21 cellular contexts compared by ENCODE assay signal in genomic region chr5:59694416-59694815, GRCh38.
DNase-seq lines count a peak whose midpoint lies in the region; ATAC-seq, FAIRE-seq and TF ChIP-seq lines count a peak whose summit lies in the region.
"Had no signal": no experiment of that assay in that cellular context is flagged by ENCODE, and none has a peak within 500 bp of the region (broad histone marks: within the 10 kb centered on the region; RNA-seq: fewer than 3 reads in every experiment).

No MANE protein-coding gene starts in this region.

- TF ChIP-seq RAD21 in A549 (conservative IDR thresholded peaks at IDR 0.05 in 1 of 2, IDR thresholded peaks at IDR 0.05 in 1 of 2), result no peak

- POLR2A ChIA-PET in A549 (lab: Yijun Ruan, JAX), result no interaction called here

- 95% methylated on average over 4 of the region's 4 CpGs for WGBS in A549 (ENCODE audit: missing lambda C conversion rate)

- H3K4me3 ChIP-seq in A549, result no peak overlapping the region
- H3K4me3 ChIP-seq: BLaER1 had no signal

- no peak for TF ChIP-seq CTCF in A549 (IDR thresholded peaks at IDR 0.05)
- no peak for TF ChIP-seq CTCF in mesothelial cell of epicardium (IDR thresholded peaks at IDR 0.05; ENCODE audit: unreplicated experiment)

- H3K4me1 Mint-ChIP-seq in mesothelial cell of epicardium, result peaks cover 31% of the 10 kb centered on the region
- H3K4me1 Mint-ChIP-seq: CD14-positive monocyte had no signal

- TF ChIP-seq POLR2A in A549 (IDR thresholded peaks at IDR 0.05; ENCODE audit: low read length), result no peak

- H3K4me3 Mint-ChIP-seq in mesothelial cell of epicardium, result peak overlapping the region; percentile 20
- H3K4me3 Mint-ChIP-seq: CD14-positive monocyte; CD4-positive, CD25-positive, alpha-beta regulatory T cell; CD8-positive, alpha-beta T cell had no signal

- H3K4me1 ChIP-seq in A549, result peaks cover 15% of the 10 kb centered on the region; the same call in 2 of the 3 replicates
- H3K4me1 ChIP-seq: BE2C, BLaER1, Caco-2 had no signal

- no peaks in the 10 kb centered on the region for H3K27me3 Mint-ChIP-seq in mesothelial cell of epicardium (ENCODE audit: low read depth)
- H3K27me3 Mint-ChIP-seq: CD4-positive, CD25-positive, alpha-beta regulatory T cell had no signal

- no peak overlapping the region for H3K27ac ChIP-seq in A549
- H3K27ac ChIP-seq: 22Rv1, BLaER1 had no signal

- peaks cover 5% of the 10 kb centered on the region; the same call in 1 of the 3 replicates for H3K9me3 ChIP-seq in A549
- H3K9me3 ChIP-seq: BE2C, BLaER1, Caco-2 had no signal

- 0 out of 6 replicates have a peak, but pooled peaks of 1 of the 2 experiments have one; percentile 20 for ATAC-seq in A549
- no peak for ATAC-seq in HG03460 (IDR thresholded peaks at IDR 0.05; ENCODE audit: unreplicated experiment)
- ATAC-seq in GM19035 (IDR thresholded peaks at IDR 0.05; ENCODE audit: unreplicated experiment), result no peak
- ATAC-seq: CD8-positive, alpha-beta T cell had no signal

- H3K36me3 Mint-ChIP-seq in mesothelial cell of epicardium, result peaks cover 12% of the 10 kb centered on the region
- H3K36me3 Mint-ChIP-seq: CD14-positive monocyte; CD4-positive, CD25-positive, alpha-beta regulatory T cell; CD8-positive, alpha-beta T cell had no signal

- CTCF ChIA-PET in A549 (lab: Yijun Ruan, JAX), result no interaction called here

- peaks cover 6% of the 10 kb centered on the region for H3K9me3 Mint-ChIP-seq in mesothelial cell of epicardium

- DNase-seq in A549 (ENCODE audit: low read depth in 1 of 2, low spot score in 1 of 2) (no peak), amniotic epithelial cell (ENCODE audit: low read depth) (peak; percentile 78), mesothelial cell of epicardium (ENCODE audit: low spot score in 2 of 2, unreplicated experiment in 2 of 2) (no peak), amygdala (lab: John Stamatoyannopoulos, UW) (no peak)
- DNase-seq: ACHN; BE2C; C1 segment of cervical spinal cord; Caco-2; Calu3; CD4-positive, CD25-positive, alpha-beta regulatory T cell; CD8-positive, alpha-beta T cell; DMS79 treated with DMSO at 0.1 percent for 48 hours; GF-D8 had no signal

- TF ChIP-seq EP300 in A549 (IDR thresholded peaks at IDR 0.05), result no peak

- H3K27ac Mint-ChIP-seq in mesothelial cell of epicardium, result peak overlapping the region; percentile 90
- H3K27ac Mint-ChIP-seq: CD14-positive monocyte; CD4-positive, CD25-positive, alpha-beta regulatory T cell; CD8-positive, alpha-beta T cell had no signal

- FAIRE-seq in A549 (lab: Jason Lieb, UNC), result peak; percentile 72
- FAIRE-seq: D721Med, G401.6, GM12891 had no signal

- peak overlapping the region; percentile 29; the same call in 1 of the 3 replicates for H3K4me2 ChIP-seq in A549
- H3K4me2 ChIP-seq: BLaER1 had no signal

TF ChIP-seq in A549, 52 proteins besides CTCF, POLR2A, EP300 and RAD21:
- TF ChIP-seq ELK1 (IDR thresholded peaks at IDR 0.05; ENCODE audit: low read depth, low read length) (no peak), HES2 (IDR thresholded peaks at IDR 0.05) (no peak), RCOR1 (IDR thresholded peaks at IDR 0.05; ENCODE audit: low read depth, low read length) (no peak), EHF (CRISPR knock-in tag; IDR thresholded peaks at IDR 0.05) (no peak), JUN (IDR thresholded peaks at IDR 0.05) (no peak), ESRRA (IDR thresholded peaks at IDR 0.05; ENCODE audit: borderline replicate concordance, low read length) (no peak), FOSB (CRISPR knock-in tag; IDR thresholded peaks at IDR 0.05) (no peak), POLR2AphosphoS2 (conservative IDR thresholded peaks at IDR 0.05; ENCODE audit: low read length) (no peak), MYC (IDR thresholded peaks at IDR 0.05; ENCODE audit: borderline replicate concordance, low read length) (no peak), RFX5 (IDR thresholded peaks at IDR 0.05) (no peak), EHMT2 (IDR thresholded peaks at IDR 0.05; ENCODE audit: low read depth) (no peak), ZSCAN20 (CRISPR knock-in tag; IDR thresholded peaks at IDR 0.05) (no peak), NR3C1 (IDR thresholded peaks at IDR 0.05) (no peak), MAFK (IDR thresholded peaks at IDR 0.05; ENCODE audit: partially characterized antibody) (no peak), CHD2 (IDR thresholded peaks at IDR 0.05; ENCODE audit: low read length, partially characterized antibody) (no peak)
